Comparison of ENCODE assay signal across 2 cellular contexts in the genomic region with DNA sequence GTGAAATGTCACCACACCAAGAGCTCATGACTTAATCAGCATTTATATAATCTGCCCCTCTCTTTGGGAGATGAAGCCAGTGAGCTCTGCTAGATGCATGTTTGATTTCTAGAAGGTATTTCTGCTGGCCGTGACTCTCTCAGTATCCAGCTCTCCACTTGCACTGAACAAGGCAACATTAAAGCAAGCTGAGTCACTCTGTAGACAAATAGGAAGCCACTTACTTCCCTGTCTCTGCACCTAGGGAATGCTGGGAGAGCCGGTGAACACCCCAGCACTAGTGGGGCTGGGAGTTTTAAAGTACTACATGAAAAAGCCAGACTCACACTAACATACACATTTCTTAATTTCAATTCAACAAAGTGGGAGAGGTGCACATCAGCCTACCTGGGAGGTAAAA.
TF ChIP-seq lines count a peak whose summit lies in the region.

No MANE protein-coding gene starts in this region.

TF ChIP-seq in GM12878, 131 proteins besides CTCF, POLR2A, EP300 and RAD21 (continues in another document):
- TF ChIP-seq, protein P1, sequence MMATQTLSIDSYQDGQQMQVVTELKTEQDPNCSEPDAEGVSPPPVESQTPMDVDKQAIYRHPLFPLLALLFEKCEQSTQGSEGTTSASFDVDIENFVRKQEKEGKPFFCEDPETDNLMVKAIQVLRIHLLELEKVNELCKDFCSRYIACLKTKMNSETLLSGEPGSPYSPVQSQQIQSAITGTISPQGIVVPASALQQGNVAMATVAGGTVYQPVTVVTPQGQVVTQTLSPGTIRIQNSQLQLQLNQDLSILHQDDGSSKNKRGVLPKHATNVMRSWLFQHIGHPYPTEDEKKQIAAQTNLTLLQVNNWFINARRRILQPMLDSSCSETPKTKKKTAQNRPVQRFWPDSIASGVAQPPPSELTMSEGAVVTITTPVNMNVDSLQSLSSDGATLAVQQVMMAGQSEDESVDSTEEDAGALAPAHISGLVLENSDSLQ (IDR thresholded peaks at IDR 0.05) = no peak
- TF ChIP-seq, protein P2, sequence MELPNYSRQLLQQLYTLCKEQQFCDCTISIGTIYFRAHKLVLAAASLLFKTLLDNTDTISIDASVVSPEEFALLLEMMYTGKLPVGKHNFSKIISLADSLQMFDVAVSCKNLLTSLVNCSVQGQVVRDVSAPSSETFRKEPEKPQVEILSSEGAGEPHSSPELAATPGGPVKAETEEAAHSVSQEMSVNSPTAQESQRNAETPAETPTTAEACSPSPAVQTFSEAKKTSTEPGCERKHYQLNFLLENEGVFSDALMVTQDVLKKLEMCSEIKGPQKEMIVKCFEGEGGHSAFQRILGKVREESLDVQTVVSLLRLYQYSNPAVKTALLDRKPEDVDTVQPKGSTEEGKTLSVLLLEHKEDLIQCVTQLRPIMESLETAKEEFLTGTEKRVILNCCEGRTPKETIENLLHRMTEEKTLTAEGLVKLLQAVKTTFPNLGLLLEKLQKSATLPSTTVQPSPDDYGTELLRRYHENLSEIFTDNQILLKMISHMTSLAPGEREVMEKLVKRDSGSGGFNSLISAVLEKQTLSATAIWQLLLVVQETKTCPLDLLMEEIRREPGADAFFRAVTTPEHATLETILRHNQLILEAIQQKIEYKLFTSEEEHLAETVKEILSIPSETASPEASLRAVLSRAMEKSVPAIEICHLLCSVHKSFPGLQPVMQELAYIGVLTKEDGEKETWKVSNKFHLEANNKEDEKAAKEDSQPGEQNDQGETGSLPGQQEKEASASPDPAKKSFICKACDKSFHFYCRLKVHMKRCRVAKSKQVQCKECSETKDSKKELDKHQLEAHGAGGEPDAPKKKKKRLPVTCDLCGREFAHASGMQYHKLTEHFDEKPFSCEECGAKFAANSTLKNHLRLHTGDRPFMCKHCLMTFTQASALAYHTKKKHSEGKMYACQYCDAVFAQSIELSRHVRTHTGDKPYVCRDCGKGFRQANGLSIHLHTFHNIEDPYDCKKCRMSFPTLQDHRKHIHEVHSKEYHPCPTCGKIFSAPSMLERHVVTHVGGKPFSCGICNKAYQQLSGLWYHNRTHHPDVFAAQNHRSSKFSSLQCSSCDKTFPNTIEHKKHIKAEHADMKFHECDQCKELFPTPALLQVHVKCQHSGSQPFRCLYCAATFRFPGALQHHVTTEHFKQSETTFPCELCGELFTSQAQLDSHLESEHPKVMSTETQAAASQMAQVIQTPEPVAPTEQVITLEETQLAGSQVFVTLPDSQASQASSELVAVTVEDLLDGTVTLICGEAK (IDR thresholded peaks at IDR 0.05; ENCODE audit: borderline replicate concordance) = no peak
- no peak for TF ChIP-seq SIX5 (IDR thresholded peaks at IDR 0.05; ENCODE audit: low read depth, low read length, severe bottlenecking)
- TF ChIP-seq, protein P3, sequence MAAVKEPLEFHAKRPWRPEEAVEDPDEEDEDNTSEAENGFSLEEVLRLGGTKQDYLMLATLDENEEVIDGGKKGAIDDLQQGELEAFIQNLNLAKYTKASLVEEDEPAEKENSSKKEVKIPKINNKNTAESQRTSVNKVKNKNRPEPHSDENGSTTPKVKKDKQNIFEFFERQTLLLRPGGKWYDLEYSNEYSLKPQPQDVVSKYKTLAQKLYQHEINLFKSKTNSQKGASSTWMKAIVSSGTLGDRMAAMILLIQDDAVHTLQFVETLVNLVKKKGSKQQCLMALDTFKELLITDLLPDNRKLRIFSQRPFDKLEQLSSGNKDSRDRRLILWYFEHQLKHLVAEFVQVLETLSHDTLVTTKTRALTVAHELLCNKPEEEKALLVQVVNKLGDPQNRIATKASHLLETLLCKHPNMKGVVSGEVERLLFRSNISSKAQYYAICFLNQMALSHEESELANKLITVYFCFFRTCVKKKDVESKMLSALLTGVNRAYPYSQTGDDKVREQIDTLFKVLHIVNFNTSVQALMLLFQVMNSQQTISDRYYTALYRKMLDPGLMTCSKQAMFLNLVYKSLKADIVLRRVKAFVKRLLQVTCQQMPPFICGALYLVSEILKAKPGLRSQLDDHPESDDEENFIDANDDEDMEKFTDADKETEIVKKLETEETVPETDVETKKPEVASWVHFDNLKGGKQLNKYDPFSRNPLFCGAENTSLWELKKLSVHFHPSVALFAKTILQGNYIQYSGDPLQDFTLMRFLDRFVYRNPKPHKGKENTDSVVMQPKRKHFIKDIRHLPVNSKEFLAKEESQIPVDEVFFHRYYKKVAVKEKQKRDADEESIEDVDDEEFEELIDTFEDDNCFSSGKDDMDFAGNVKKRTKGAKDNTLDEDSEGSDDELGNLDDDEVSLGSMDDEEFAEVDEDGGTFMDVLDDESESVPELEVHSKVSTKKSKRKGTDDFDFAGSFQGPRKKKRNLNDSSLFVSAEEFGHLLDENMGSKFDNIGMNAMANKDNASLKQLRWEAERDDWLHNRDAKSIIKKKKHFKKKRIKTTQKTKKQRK (IDR thresholded peaks at IDR 0.05; ENCODE audit: low read depth, low read length) = no peak
- TF ChIP-seq SMAD1 (IDR thresholded peaks at IDR 0.05; ENCODE audit: low read depth, partially characterized antibody) = no peak
- TF ChIP-seq FOS (IDR thresholded peaks at IDR 0.05; ENCODE audit: borderline replicate concordance, extremely low read depth, insufficient read length) = no peak
- TF ChIP-seq, protein P4, sequence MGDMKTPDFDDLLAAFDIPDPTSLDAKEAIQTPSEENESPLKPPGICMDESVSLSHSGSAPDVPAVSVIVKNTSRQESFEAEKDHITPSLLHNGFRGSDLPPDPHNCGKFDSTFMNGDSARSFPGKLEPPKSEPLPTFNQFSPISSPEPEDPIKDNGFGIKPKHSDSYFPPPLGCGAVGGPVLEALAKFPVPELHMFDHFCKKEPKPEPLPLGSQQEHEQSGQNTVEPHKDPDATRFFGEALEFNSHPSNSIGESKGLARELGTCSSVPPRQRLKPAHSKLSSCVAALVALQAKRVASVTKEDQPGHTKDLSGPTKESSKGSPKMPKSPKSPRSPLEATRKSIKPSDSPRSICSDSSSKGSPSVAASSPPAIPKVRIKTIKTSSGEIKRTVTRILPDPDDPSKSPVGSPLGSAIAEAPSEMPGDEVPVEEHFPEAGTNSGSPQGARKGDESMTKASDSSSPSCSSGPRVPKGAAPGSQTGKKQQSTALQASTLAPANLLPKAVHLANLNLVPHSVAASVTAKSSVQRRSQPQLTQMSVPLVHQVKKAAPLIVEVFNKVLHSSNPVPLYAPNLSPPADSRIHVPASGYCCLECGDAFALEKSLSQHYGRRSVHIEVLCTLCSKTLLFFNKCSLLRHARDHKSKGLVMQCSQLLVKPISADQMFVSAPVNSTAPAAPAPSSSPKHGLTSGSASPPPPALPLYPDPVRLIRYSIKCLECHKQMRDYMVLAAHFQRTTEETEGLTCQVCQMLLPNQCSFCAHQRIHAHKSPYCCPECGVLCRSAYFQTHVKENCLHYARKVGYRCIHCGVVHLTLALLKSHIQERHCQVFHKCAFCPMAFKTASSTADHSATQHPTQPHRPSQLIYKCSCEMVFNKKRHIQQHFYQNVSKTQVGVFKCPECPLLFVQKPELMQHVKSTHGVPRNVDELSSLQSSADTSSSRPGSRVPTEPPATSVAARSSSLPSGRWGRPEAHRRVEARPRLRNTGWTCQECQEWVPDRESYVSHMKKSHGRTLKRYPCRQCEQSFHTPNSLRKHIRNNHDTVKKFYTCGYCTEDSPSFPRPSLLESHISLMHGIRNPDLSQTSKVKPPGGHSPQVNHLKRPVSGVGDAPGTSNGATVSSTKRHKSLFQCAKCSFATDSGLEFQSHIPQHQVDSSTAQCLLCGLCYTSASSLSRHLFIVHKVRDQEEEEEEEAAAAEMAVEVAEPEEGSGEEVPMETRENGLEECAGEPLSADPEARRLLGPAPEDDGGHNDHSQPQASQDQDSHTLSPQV (IDR thresholded peaks at IDR 0.05) = no peak
- TF ChIP-seq CREM (IDR thresholded peaks at IDR 0.05; ENCODE audit: low read depth) = no peak
- no peak for TF ChIP-seq SRF (IDR thresholded peaks at IDR 0.05; ENCODE audit: low read depth in 2 of 2, low read length in 2 of 2)
- TF ChIP-seq ZNF622 (IDR thresholded peaks at IDR 0.05) = no peak

TF ChIP-seq in SK-N-SH, 30 proteins besides CTCF, POLR2A, EP300 and RAD21:
- TF ChIP-seq, protein P5, sequence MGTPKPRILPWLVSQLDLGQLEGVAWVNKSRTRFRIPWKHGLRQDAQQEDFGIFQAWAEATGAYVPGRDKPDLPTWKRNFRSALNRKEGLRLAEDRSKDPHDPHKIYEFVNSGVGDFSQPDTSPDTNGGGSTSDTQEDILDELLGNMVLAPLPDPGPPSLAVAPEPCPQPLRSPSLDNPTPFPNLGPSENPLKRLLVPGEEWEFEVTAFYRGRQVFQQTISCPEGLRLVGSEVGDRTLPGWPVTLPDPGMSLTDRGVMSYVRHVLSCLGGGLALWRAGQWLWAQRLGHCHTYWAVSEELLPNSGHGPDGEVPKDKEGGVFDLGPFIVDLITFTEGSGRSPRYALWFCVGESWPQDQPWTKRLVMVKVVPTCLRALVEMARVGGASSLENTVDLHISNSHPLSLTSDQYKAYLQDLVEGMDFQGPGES (IDR thresholded peaks at IDR 0.05; ENCODE audit: low read depth, low read length) = no peak
- no peak for TF ChIP-seq FOSL2 (IDR thresholded peaks at IDR 0.05; ENCODE audit: borderline replicate concordance, low read depth)
- TF ChIP-seq CHD2 (IDR thresholded peaks at IDR 0.05; ENCODE audit: low read length, partially characterized antibody) = no peak
- TF ChIP-seq FOXJ3 (CRISPR knock-in tag; IDR thresholded peaks at IDR 0.05) = no peak
- no peak for TF ChIP-seq YY1 (IDR thresholded peaks at IDR 0.05; ENCODE audit: low read depth)
- no peak for TF ChIP-seq GATA2 (CRISPR knock-in tag; IDR thresholded peaks at IDR 0.05)
